ENCODE assay signal across 22 cellular contexts in genomic region chr14:33584698-33585097, GRCh38.
"Had no signal": no experiment of that assay in that cellular context is flagged by ENCODE, and none has a peak within 500 bp of the region (broad histone marks: within the 10 kb centered on the region; RNA-seq: fewer than 3 reads in every experiment).

No MANE protein-coding gene starts in this region.

- ATAC-seq: HepG2, Panc1, PC-3 had no signal

- H3K9me3 ChIP-seq: SK-N-SH had no signal

- H3K27ac ChIP-seq: RWPE1 had no signal

- DNase-seq: IMR-90, Karpas-422, KG1, MM.1S, NCI-H1092 treated with DMSO at 0.1 percent for 48 hours, NCI-H1436, NCI-H187, NCI-H2029, NCI-H2081 treated with DMSO at 0.1 percent for 48 hours, NCI-H2171, NCI-H226, NCI-H446, NCI-H510A, NCI-H524 treated with DMSO at 0.1 percent for 48 hours, NCI-H69, NCI-H774, PC-3, SHP77, SK-N-SH had no signal
